8 cellular contexts compared by ENCODE assay signal in genomic region chr10:11612004-11613001, GRCh38. TPM values are rescaled to one million over a fixed set of nuclear protein-coding genes. Genes with fewer than 3 reads are reported as not detected.
A peak's percentile ranks its signal among the peaks of the same experiment; 100 is the strongest.
DNase-seq lines count a peak whose midpoint lies in the region; ATAC-seq and TF ChIP-seq lines count a peak whose summit lies in the region.

No MANE protein-coding gene starts in this region.

- TF ChIP-seq CTCF in tibial nerve (IDR thresholded peaks at IDR 0.05), result no peak

- H3K27me3 ChIP-seq in tibial nerve, result no peaks in the 10 kb centered on the region

- WGBS in tibial nerve, 2 donors, result 24 to 25% methylated on average over 12 of the region's 12 CpGs

- no peak for TF ChIP-seq POLR2A in tibial nerve (IDR thresholded peaks at IDR 0.05)

- peaks cover 21% of the 10 kb centered on the region for H3K4me1 Mint-ChIP-seq in central memory CD8-positive, alpha-beta T cell

- H3K36me3 ChIP-seq in tibial nerve, result no peaks in the 10 kb centered on the region

- peaks cover 17% of the 10 kb centered on the region for H3K27me3 Mint-ChIP-seq in central memory CD8-positive, alpha-beta T cell

- H3K27ac Mint-ChIP-seq in central memory CD8-positive, alpha-beta T cell (ENCODE audit: low read depth), result peak overlapping the region; percentile 22

- peak overlapping the region; percentile 81 to 96 (median 95) for H3K27ac ChIP-seq in tibial nerve

- H3K36me3 Mint-ChIP-seq in central memory CD8-positive, alpha-beta T cell (ENCODE audit: insufficient read depth), result peaks cover 6% of the 10 kb centered on the region

- H3K4me1 ChIP-seq in tibial nerve, result peaks cover 0 to 28% (median 19%) of the 10 kb centered on the region in 4 donors

- peaks cover 0 to 6% (median 0%) of the 10 kb centered on the region in 4 donors for H3K9me3 ChIP-seq in tibial nerve

- ATAC-seq in GM19035 (IDR thresholded peaks at IDR 0.05; ENCODE audit: unreplicated experiment), result peak; percentile 2
- ATAC-seq in central memory CD8-positive, alpha-beta T cell (replicated peaks; ENCODE audit: extremely low read depth, poor library complexity, severe bottlenecking), result peak; percentile 23
- no peak for ATAC-seq in GM18517 (IDR thresholded peaks at IDR 0.05; ENCODE audit: unreplicated experiment)

- peak; percentile 43 for DNase-seq in NCI-H69 (lab: John Stamatoyannopoulos, UW)
- no peak for DNase-seq in central memory CD8-positive, alpha-beta T cell (ENCODE audit: low spot score in 2 of 2)
- peak; percentile 21 to 22 for DNase-seq in lung microvascular endothelial cell (ENCODE audit: low read depth in 2 of 2)
- DNase-seq in tibial nerve (ENCODE audit: low spot score in 2 of 2), result no peak
- DNase-seq in NCI-H1105 (lab: John Stamatoyannopoulos, UW), result no peak
- DNase-seq in HuH-7 (ENCODE audit: low spot score), result no peak

- H3K9me3 Mint-ChIP-seq in central memory CD8-positive, alpha-beta T cell, result no peaks in the 10 kb centered on the region

- peak overlapping the region; percentile 86 for H3K4me3 Mint-ChIP-seq in central memory CD8-positive, alpha-beta T cell

- peak overlapping the region; percentile 53 to 100 (median 87) for H3K4me3 ChIP-seq in tibial nerve

- TF ChIP-seq EP300 in tibial nerve (IDR thresholded peaks at IDR 0.05), result peak in 1 of 2 donors; percentile 21

RNA-seq across cellular contexts. Expression of gene USP6NL, which starts 0.9 kb away (rescaled TPM):
- 9.6 and 11.3 TPM in 2 replicates for total RNA-seq in lung microvascular endothelial cell
- total RNA-seq in tibial nerve, result 10 to 100 TPM; 21.8 to 33.9 (median 25.0) TPM

Comparison
In these comparisons a context has a peak if more than half of its experiments do, and no peak if none do; other contexts are left out.
1. DNase-seq: peak in NCI-H69 (single experiment) and lung microvascular endothelial cell (2 of 2); none in central memory CD8-positive, alpha-beta T cell (0 of 2), tibial nerve (0 of 2), NCI-H1105 (single experiment) and HuH-7 (single experiment).